Comparison of ENCODE assay signal across 8 cellular contexts in the genomic region with DNA sequence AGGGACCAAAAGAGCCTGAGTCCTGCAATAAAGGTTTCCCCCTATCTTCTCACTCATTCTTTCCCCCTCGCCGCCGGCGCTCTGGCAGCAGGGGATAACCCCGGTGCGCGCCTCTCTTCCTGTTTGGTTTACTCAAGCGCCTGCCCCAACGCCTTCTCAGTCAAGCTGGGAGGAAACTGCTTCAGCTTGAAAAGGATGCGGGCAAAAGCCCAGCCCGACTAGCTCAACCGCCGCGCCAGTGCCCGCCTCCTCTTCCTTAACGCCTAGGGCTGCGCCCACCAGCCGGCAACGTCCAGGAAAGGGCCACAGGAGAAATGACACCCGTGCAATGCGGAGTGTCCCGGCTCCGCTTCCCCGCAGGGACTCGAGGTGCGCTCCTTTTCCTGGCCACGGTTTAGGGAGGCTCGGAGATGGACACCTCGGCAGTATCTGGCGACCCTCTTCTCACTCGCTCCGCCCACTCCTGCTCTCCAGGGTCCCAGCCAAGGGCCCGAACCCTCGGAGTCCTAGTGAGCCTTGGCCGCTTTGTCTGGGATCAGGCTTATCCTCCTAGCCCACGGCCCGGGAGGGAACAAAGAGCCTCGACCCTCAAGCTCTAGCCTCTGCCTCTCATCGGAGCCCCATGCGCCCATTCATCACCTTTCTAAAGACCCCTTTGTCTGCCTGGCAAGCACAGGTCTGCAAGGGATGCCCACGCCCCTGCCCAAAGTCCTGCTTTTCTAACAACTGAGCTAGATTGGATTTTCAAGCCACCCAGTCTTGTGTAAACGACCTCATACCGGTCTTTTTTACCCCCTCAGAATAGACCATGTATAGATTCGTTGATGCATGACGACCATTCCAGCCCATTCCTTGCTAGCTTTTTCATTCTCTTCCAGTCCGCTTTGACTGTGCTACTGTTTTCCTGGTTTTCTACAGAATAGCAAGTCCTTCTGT. TPM values are rescaled to one million over a fixed set of nuclear protein-coding genes. Genes with fewer than 3 reads are reported as not detected.
DNase-seq lines count a peak whose midpoint lies in the region; ATAC-seq, FAIRE-seq and TF ChIP-seq lines count a peak whose summit lies in the region.

No MANE protein-coding gene starts in this region.

- no peaks in the 10 kb centered on the region for H3K4me1 ChIP-seq in HAP-1
- peaks cover 20% of the 10 kb centered on the region for H3K4me1 ChIP-seq in body of pancreas

- peak; percentile 43 for ATAC-seq in body of pancreas

- H3K4me3 ChIP-seq in HAP-1 = peak overlapping the region; percentile 29
- peak overlapping the region in 1 of 2 donors; percentile 18 for H3K4me3 ChIP-seq in body of pancreas

- no peaks in the 10 kb centered on the region for H3K36me3 ChIP-seq in HAP-1 (replicated peaks)
- H3K36me3 ChIP-seq in body of pancreas (replicated peaks in 1 of 2; ENCODE audit: insufficient read depth in 1 of 2, low read depth in 2 of 2) = no peaks in the 10 kb centered on the region

- FAIRE-seq in RCC 7860 (lab: Jason Lieb, UNC) = no peak

- H3K27me3 ChIP-seq in HAP-1 (ENCODE audit: low read depth) (0 out of 2 replicates have a peak, but pooled peaks cover 10% of the 10 kb centered on the region), body of pancreas (no peaks in the 10 kb centered on the region)

- TF ChIP-seq CTCF in body of pancreas (IDR thresholded peaks at IDR 0.05) = no peak

- H3K9me3 ChIP-seq in HAP-1 = no peaks in the 10 kb centered on the region
- H3K9me3 ChIP-seq in body of pancreas = no peaks in the 10 kb centered on the region

- DNase-seq in GM03348 (ENCODE audit: low spot score) (peak; percentile 41), HAP-1 (ENCODE audit: low spot score in 2 of 2) (peak; percentile 36 to 72), NCI-H1092 treated with DMSO at 0.1 percent for 48 hours (lab: John Stamatoyannopoulos, UW) (peak; percentile 75), T-helper 22 cell (ENCODE audit: low read depth) (peak; percentile 90), body of pancreas (peak in 3 of 4 donors; percentile 37 to 66 (median 51)), iris pigment epithelial cell (ENCODE audit: low read depth) (peak; percentile 56), RCC 7860 (ENCODE audit: low spot score) (no peak)
- DNase-seq in stimulated activated CD4-positive, alpha-beta T cell treated with anti-CD3 and anti-CD28 coated beads, Interleukin-15, amount 100 ng/mL, for 1 hour (ENCODE audit: low read depth in 1 of 2, low spot score in 1 of 2) = peak; percentile 77 to 78

- WGBS in body of pancreas, 2 donors = 2 to 3% methylated on average over 27 to 46 of the region's 46 CpGs

- in situ Hi-C loops in HAP-1 (cut with MboI; ENCODE audit: low sequenced_read_pairs) = no loop called here

- peak overlapping the region in 2 of 4 donors; percentile 53 to 59 for H3K27ac ChIP-seq in body of pancreas

- intact Hi-C loops in body of pancreas (cut with DNase I) = no loop called here

- peak in 2 of 3 donors; percentile 24 to 49 for TF ChIP-seq POLR2A in body of pancreas (IDR thresholded peaks at IDR 0.05)

RNA-seq across cellular contexts. Expression of gene ST8SIA4, which starts 2.0 kb away (rescaled TPM):
- total RNA-seq in body of pancreas = 1 to 10 TPM in 1 of 2 donors, under 1 TPM in 1; 0.66 to 2.1 TPM
